ENCODE assay signal across 1 cellular context in the genomic region with DNA sequence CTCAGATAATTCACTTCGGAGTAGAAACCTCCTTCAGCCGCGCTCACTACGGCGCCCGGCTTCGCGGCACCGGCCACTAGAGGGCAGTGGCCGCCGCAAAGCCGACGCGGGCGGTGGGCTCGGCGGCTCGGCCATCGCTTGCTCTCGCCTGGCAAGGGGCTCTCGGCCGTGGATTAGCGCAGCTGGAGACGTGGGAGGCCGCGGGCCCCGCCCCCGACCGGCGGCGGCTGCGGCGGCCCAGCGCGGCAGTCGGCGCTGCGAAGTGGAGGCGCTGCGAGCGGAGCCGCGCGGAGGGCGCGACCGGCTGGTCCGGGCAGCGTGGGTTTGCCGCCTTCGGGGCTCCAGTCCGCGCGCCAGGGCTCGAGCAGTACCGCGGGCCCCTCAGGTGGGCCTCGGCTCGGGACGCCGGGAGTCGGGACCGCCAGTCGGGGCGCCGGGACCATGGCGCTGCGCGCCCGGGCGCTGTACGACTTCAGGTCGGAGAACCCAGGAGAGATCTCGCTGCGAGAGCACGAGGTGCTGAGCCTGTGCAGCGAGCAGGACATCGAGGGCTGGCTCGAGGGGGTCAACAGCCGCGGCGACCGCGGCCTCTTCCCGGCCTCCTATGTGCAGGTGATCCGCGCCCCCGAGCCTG.
A peak's percentile ranks its signal among the peaks of the same experiment; 100 is the strongest.
TF ChIP-seq lines count a peak whose summit lies in the region.

Gene SNX18 (plus strand): TSS at position 248 of the 634 bp plus-strand sequence. CDS start 194 bp downstream, at position 442.

TF ChIP-seq in K562, 482 proteins besides CTCF, POLR2A, EP300 and RAD21 (continued from another document and continues in another):
- TF ChIP-seq HOXB6 (CRISPR knock-in tag; IDR thresholded peaks at IDR 0.05; ENCODE audit: borderline replicate concordance) = no peak
- TF ChIP-seq, protein P1, sequence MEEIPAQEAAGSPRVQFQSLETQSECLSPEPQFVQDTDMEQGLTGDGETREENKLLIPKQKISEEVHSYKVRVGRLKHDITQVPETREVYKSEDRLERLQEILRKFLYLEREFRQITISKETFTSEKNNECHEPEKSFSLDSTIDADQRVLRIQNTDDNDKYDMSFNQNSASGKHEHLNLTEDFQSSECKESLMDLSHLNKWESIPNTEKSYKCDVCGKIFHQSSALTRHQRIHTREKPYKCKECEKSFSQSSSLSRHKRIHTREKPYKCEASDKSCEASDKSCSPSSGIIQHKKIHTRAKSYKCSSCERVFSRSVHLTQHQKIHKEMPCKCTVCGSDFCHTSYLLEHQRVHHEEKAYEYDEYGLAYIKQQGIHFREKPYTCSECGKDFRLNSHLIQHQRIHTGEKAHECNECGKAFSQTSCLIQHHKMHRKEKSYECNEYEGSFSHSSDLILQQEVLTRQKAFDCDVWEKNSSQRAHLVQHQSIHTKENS (CRISPR knock-in tag; IDR thresholded peaks at IDR 0.05) = no peak
- TF ChIP-seq ZNF239 (CRISPR knock-in tag; IDR thresholded peaks at IDR 0.05) = no peak
- no peak for TF ChIP-seq GTF2A2 (tag; IDR thresholded peaks at IDR 0.05)
- TF ChIP-seq TEAD1 (CRISPR knock-in tag; IDR thresholded peaks at IDR 0.05) = peak in 1 of 2 experiments; percentile 57; a peak in 1 of 4 replicates
- TF ChIP-seq FOXA3 (CRISPR knock-in tag; conservative IDR thresholded peaks at IDR 0.05 in 1 of 2, IDR thresholded peaks at IDR 0.05 in 1 of 2) = no peak
- TF ChIP-seq ZNF584 (CRISPR knock-in tag; IDR thresholded peaks at IDR 0.05; ENCODE audit: low read depth) = no peak
- no peak for TF ChIP-seq SFPQ (IDR thresholded peaks at IDR 0.05; ENCODE audit: low read depth, low read length)
- no peak for TF ChIP-seq POLR2AphosphoS5 (IDR thresholded peaks at IDR 0.05; ENCODE audit: control insufficient read depth, insufficient read depth, low read depth, low read length)
- TF ChIP-seq, protein P2, sequence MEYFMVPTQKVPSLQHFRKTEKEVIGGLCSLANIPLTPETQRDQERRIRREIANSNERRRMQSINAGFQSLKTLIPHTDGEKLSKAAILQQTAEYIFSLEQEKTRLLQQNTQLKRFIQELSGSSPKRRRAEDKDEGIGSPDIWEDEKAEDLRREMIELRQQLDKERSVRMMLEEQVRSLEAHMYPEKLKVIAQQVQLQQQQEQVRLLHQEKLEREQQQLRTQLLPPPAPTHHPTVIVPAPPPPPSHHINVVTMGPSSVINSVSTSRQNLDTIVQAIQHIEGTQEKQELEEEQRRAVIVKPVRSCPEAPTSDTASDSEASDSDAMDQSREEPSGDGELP (CRISPR knock-in tag; IDR thresholded peaks at IDR 0.05; ENCODE audit: borderline replicate concordance) = peak; percentile 95
- no peak for TF ChIP-seq MIER1 (IDR thresholded peaks at IDR 0.05; ENCODE audit: low read depth)
- no peak for TF ChIP-seq POLR3G (IDR thresholded peaks at IDR 0.05; ENCODE audit: extremely low read depth, insufficient read length, insufficient replicate concordance)
- TF ChIP-seq ARID2 (IDR thresholded peaks at IDR 0.05) = peak; percentile 63; the same call in 1 of the 2 replicates
- no peak for TF ChIP-seq TAL1 (IDR thresholded peaks at IDR 0.05)
- TF ChIP-seq NCOR1 (IDR thresholded peaks at IDR 0.05) = peak; percentile 23; the same call in 1 of the 2 replicates
- no peak for TF ChIP-seq THRAP3 (IDR thresholded peaks at IDR 0.05; ENCODE audit: borderline replicate concordance)
- no peak for TF ChIP-seq ILF3 (IDR thresholded peaks at IDR 0.05; ENCODE audit: borderline replicate concordance)
- no peak for TF ChIP-seq ZNF12 (CRISPR knock-in tag; IDR thresholded peaks at IDR 0.05)
- TF ChIP-seq ASH1L (IDR thresholded peaks at IDR 0.05; ENCODE audit: borderline replicate concordance, low read depth, partially characterized antibody) = no peak
- TF ChIP-seq THAP7 (CRISPR knock-in tag; IDR thresholded peaks at IDR 0.05) = no peak
- no peak for TF ChIP-seq RFX1 (IDR thresholded peaks at IDR 0.05)
- TF ChIP-seq KLF10 (CRISPR knock-in tag; IDR thresholded peaks at IDR 0.05) = no peak
- no peak for TF ChIP-seq KAT8 (IDR thresholded peaks at IDR 0.05; ENCODE audit: low read depth)
- no peak for TF ChIP-seq ZSCAN32 (CRISPR knock-in tag; IDR thresholded peaks at IDR 0.05)
- no peak for TF ChIP-seq ZKSCAN3 (CRISPR knock-in tag; IDR thresholded peaks at IDR 0.05)
- TF ChIP-seq RFX5 (IDR thresholded peaks at IDR 0.05; ENCODE audit: low read depth, low read length) = no peak
- no peak for TF ChIP-seq ZNF146 (CRISPR knock-in tag; IDR thresholded peaks at IDR 0.05; ENCODE audit: unreplicated experiment)
- TF ChIP-seq SMARCE1 (IDR thresholded peaks at IDR 0.05) = no peak
- no peak for TF ChIP-seq RNF219 (CRISPR knock-in tag; IDR thresholded peaks at IDR 0.05)
- TF ChIP-seq, protein P3, sequence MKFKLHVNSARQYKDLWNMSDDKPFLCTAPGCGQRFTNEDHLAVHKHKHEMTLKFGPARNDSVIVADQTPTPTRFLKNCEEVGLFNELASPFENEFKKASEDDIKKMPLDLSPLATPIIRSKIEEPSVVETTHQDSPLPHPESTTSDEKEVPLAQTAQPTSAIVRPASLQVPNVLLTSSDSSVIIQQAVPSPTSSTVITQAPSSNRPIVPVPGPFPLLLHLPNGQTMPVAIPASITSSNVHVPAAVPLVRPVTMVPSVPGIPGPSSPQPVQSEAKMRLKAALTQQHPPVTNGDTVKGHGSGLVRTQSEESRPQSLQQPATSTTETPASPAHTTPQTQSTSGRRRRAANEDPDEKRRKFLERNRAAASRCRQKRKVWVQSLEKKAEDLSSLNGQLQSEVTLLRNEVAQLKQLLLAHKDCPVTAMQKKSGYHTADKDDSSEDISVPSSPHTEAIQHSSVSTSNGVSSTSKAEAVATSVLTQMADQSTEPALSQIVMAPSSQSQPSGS (CRISPR knock-in tag; IDR thresholded peaks at IDR 0.05) = no peak
- TF ChIP-seq, protein P4, sequence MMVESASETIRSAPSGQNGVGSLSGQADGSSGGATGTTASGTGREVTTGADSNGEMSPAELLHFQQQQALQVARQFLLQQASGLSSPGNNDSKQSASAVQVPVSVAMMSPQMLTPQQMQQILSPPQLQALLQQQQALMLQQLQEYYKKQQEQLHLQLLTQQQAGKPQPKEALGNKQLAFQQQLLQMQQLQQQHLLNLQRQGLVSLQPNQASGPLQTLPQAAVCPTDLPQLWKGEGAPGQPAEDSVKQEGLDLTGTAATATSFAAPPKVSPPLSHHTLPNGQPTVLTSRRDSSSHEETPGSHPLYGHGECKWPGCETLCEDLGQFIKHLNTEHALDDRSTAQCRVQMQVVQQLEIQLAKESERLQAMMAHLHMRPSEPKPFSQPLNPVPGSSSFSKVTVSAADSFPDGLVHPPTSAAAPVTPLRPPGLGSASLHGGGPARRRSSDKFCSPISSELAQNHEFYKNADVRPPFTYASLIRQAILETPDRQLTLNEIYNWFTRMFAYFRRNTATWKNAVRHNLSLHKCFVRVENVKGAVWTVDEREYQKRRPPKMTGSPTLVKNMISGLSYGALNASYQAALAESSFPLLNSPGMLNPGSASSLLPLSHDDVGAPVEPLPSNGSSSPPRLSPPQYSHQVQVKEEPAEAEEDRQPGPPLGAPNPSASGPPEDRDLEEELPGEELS (CRISPR knock-in tag; IDR thresholded peaks at IDR 0.05; ENCODE audit: borderline replicate concordance) = no peak
- TF ChIP-seq RBM14 (IDR thresholded peaks at IDR 0.05; ENCODE audit: borderline replicate concordance, insufficient read depth, low read depth, low read length) = no peak
- TF ChIP-seq ZC3H4 (CRISPR knock-in tag; IDR thresholded peaks at IDR 0.05; ENCODE audit: borderline replicate concordance) = no peak
- no peak for TF ChIP-seq PATZ1 (CRISPR knock-in tag; IDR thresholded peaks at IDR 0.05; ENCODE audit: borderline replicate concordance)
- TF ChIP-seq, protein P5, sequence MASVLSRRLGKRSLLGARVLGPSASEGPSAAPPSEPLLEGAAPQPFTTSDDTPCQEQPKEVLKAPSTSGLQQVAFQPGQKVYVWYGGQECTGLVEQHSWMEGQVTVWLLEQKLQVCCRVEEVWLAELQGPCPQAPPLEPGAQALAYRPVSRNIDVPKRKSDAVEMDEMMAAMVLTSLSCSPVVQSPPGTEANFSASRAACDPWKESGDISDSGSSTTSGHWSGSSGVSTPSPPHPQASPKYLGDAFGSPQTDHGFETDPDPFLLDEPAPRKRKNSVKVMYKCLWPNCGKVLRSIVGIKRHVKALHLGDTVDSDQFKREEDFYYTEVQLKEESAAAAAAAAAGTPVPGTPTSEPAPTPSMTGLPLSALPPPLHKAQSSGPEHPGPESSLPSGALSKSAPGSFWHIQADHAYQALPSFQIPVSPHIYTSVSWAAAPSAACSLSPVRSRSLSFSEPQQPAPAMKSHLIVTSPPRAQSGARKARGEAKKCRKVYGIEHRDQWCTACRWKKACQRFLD (CRISPR knock-in tag; IDR thresholded peaks at IDR 0.05) = no peak
- TF ChIP-seq HDAC8 (tag; IDR thresholded peaks at IDR 0.05) = no peak
- no peak for TF ChIP-seq ARHGAP35 (IDR thresholded peaks at IDR 0.05; ENCODE audit: partially characterized antibody)
- TF ChIP-seq SPI1 (IDR thresholded peaks at IDR 0.05; ENCODE audit: borderline replicate concordance, low read depth, low read length) = no peak
- no peak for TF ChIP-seq FUS (optimal IDR thresholded peaks at IDR 0.05; ENCODE audit: low read depth, low read length)
- no peak for TF ChIP-seq MCM3 (IDR thresholded peaks at IDR 0.05)
- TF ChIP-seq PCBP1 (IDR thresholded peaks at IDR 0.05; ENCODE audit: low read depth, low read length, poor library complexity, severe bottlenecking) = no peak
- TF ChIP-seq ZNF3 (CRISPR knock-in tag; IDR thresholded peaks at IDR 0.05) = no peak
- TF ChIP-seq KDM5B (IDR thresholded peaks at IDR 0.05; ENCODE audit: insufficient replicate concordance, low read depth, low read length) = peak; percentile 52
- no peak for TF ChIP-seq CCAR2 (IDR thresholded peaks at IDR 0.05; ENCODE audit: low read depth, low read length)
- TF ChIP-seq POLR2AphosphoS2 (IDR thresholded peaks at IDR 0.05; ENCODE audit: low read length) = no peak
- TF ChIP-seq ZNF311 (CRISPR knock-in tag; IDR thresholded peaks at IDR 0.05) = no peak
- TF ChIP-seq ZNF134 (CRISPR knock-in tag; conservative IDR thresholded peaks at IDR 0.05) = no peak
- TF ChIP-seq, protein P6, sequence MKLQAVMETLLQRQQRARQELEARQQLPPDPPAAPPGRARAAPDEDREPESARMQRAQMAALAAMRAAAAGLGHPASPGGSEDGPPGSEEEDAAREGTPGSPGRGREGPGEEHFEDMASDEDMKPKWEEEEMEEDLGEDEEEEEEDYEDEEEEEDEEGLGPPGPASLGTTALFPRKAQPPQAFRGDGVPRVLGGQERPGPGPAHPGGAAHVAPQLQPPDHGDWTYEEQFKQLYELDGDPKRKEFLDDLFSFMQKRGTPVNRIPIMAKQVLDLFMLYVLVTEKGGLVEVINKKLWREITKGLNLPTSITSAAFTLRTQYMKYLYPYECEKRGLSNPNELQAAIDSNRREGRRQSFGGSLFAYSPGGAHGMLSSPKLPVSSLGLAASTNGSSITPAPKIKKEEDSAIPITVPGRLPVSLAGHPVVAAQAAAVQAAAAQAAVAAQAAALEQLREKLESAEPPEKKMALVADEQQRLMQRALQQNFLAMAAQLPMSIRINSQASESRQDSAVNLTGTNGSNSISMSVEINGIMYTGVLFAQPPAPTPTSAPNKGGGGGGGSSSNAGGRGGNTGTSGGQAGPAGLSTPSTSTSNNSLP (IDR thresholded peaks at IDR 0.05; ENCODE audit: borderline replicate concordance, low read depth, low read length) = no peak; the same call in 1 of the 2 replicates
- no peak for TF ChIP-seq SRSF3 (IDR thresholded peaks at IDR 0.05; ENCODE audit: insufficient read depth, low read length)
- TF ChIP-seq ZNF324 (CRISPR knock-in tag; IDR thresholded peaks at IDR 0.05) = no peak
- no peak for TF ChIP-seq NR4A1 (CRISPR knock-in tag; IDR thresholded peaks at IDR 0.05)
- no peak for TF ChIP-seq NR4A1 (tag; IDR thresholded peaks at IDR 0.05)
